Comparison of ENCODE assay signal across 17 cellular contexts in the genomic region with DNA sequence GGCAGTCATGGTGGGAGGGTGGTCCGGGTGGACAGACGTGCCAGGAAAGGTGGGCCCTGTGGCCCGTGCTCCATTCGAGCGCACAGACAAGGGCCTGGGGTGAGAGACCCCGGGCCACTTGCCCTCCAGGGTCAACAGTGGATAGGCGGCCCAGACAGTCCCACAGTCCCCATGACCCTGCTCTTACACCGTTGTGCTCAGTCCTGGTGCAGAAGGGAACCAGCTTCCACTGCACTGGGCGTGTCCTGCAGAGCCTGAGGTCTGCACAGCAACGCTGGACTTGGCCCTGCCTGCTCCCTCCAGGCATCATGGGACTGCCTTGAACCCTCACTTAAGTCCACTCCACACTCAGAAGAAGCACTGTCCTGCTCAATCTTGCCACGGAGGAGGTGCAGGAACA. TPM values are rescaled to one million over a fixed set of nuclear protein-coding genes. Genes with fewer than 3 reads are reported as not detected.
DNase-seq lines count a peak whose midpoint lies in the region; ATAC-seq and TF ChIP-seq lines count a peak whose summit lies in the region.
"Had no signal": no experiment of that assay in that cellular context is flagged by ENCODE, and none has a peak within 500 bp of the region (broad histone marks: within the 10 kb centered on the region; RNA-seq: fewer than 3 reads in every experiment).

No MANE protein-coding gene starts in this region.

- H3K9me3 ChIP-seq in trophoblast cell (ENCODE audit: insufficient read depth, low read depth, low read length), result no peaks in the 10 kb centered on the region
- H3K9me3 ChIP-seq in upper lobe of right lung, result no peaks in the 10 kb centered on the region
- H3K9me3 ChIP-seq in CD4-positive, alpha-beta memory T cell (ENCODE audit: control insufficient read depth in 1 of 2, low read length in 2 of 2), result peaks cover 0 to 6% of the 10 kb centered on the region in 2 donors

- no peak overlapping the region for H2BK5ac ChIP-seq in trophoblast cell (ENCODE audit: low read depth, low read length, poor library complexity)

- no peaks in the 10 kb centered on the region for H3K4me1 Mint-ChIP-seq in CD4-positive, alpha-beta memory T cell
- H3K4me1 Mint-ChIP-seq: B cell; CD4-positive, CD25-positive, alpha-beta regulatory T cell had no signal

- peaks cover 4% of the 10 kb centered on the region for H3K79me2 ChIP-seq in trophoblast cell (ENCODE audit: control insufficient read depth, insufficient read depth, low read length, poor library complexity)

- H3K79me1 ChIP-seq in trophoblast cell (ENCODE audit: low read length), result no peaks in the 10 kb centered on the region

- TF ChIP-seq CTCF in RWPE1 (conservative IDR thresholded peaks at IDR 0.05; ENCODE audit: low read depth) (no peak), upper lobe of right lung (IDR thresholded peaks at IDR 0.05) (no peak)

- no peak overlapping the region for H4K12ac ChIP-seq in trophoblast cell (ENCODE audit: low read depth, low read length)

- no peak overlapping the region for H3K23ac ChIP-seq in trophoblast cell (ENCODE audit: low read length)

- H3K27me3 ChIP-seq in trophoblast cell (ENCODE audit: insufficient read depth, low read length) (no peaks in the 10 kb centered on the region), upper lobe of right lung (no peaks in the 10 kb centered on the region)
- no peaks in the 10 kb centered on the region for H3K27me3 ChIP-seq in CD4-positive, alpha-beta memory T cell (ENCODE audit: insufficient read depth, low read length)

- H2AFZ ChIP-seq in trophoblast cell (ENCODE audit: insufficient read depth, low read length, poor library complexity), result no peak overlapping the region
- H2AFZ ChIP-seq: PC-9 had no signal

- no peak overlapping the region for H4K8ac ChIP-seq in trophoblast cell (ENCODE audit: low read depth, low read length)

- H3K36me3 ChIP-seq in trophoblast cell (ENCODE audit: control insufficient read depth in 1 of 2, insufficient read depth in 2 of 2, low read length in 2 of 2) (peaks cover 19 to 22% of the 10 kb centered on the region in 2 experiments), upper lobe of right lung (peaks cover 14% of the 10 kb centered on the region)
- H3K36me3 ChIP-seq in CD4-positive, alpha-beta memory T cell (ENCODE audit: insufficient read depth, low read length), result no peaks in the 10 kb centered on the region

- peak; percentile 46 for ATAC-seq in upper lobe of right lung

- WGBS in trophoblast cell (ENCODE audit: extremely low coverage, insufficient coverage, insufficient read length), result no CpG with 5 or more reads among the region's 11 CpGs

- H3K9ac ChIP-seq in trophoblast cell (ENCODE audit: low read length), result no peak overlapping the region

- H3K4me2 ChIP-seq in trophoblast cell (ENCODE audit: low read length), result no peak overlapping the region
- H3K4me2 ChIP-seq: PC-9 had no signal

- no peak overlapping the region for H3K4me3 Mint-ChIP-seq in CD4-positive, alpha-beta memory T cell
- H3K4me3 Mint-ChIP-seq: B cell; CD4-positive, CD25-positive, alpha-beta regulatory T cell; HFFc6 had no signal

- intact Hi-C loops in upper lobe of right lung (cut with DNase I), result no loop called here
- intact Hi-C loops in CD4-positive, alpha-beta memory T cell (cut with micrococcal nuclease), result no loop called here

- no peaks in the 10 kb centered on the region for H3K27me3 Mint-ChIP-seq in CD4-positive, alpha-beta memory T cell
- H3K27me3 Mint-ChIP-seq: B cell; CD4-positive, CD25-positive, alpha-beta regulatory T cell had no signal

- no peak overlapping the region for H2BK120ac ChIP-seq in trophoblast cell (ENCODE audit: insufficient read depth, low read length, poor library complexity)

- no peak overlapping the region for H3K14ac ChIP-seq in trophoblast cell (ENCODE audit: low read length)

- H3K4me3 ChIP-seq in trophoblast cell (ENCODE audit: low read depth, low read length) (no peak overlapping the region), upper lobe of right lung (no peak overlapping the region)
- no peak overlapping the region for H3K4me3 ChIP-seq in CD4-positive, alpha-beta memory T cell (ENCODE audit: low read length in 2 of 2)
- H3K4me3 ChIP-seq: PC-9 had no signal

- no peak overlapping the region for H2AK5ac ChIP-seq in trophoblast cell (ENCODE audit: low read length)

- peak overlapping the region; percentile 43 for H3K27ac ChIP-seq in RWPE1
- H3K27ac ChIP-seq in trophoblast cell (ENCODE audit: low read depth, low read length), result no peak overlapping the region
- no peak overlapping the region for H3K27ac ChIP-seq in upper lobe of right lung
- no peak overlapping the region for H3K27ac ChIP-seq in CD4-positive, alpha-beta memory T cell (ENCODE audit: low read depth, low read length)
- H3K27ac ChIP-seq: PC-9 had no signal

- CTCF ChIA-PET in RWPE1 (lab: Yijun Ruan, JAX), result interaction anchor here (0.6 kb wide), 1 partner anchor 39 kb away, joined by 3 read pairs; no protein-coding TSS in a partner anchor
- CTCF ChIA-PET in CD4-positive, alpha-beta memory T cell (lab: Charles Lee; ENCODE audit: partially characterized antibody), result no interaction called here

- DNase-seq in RWPE1 (ENCODE audit: low spot score) (no peak), iPS-NIHi7 (ENCODE audit: extremely low spot score) (peak; percentile 7), trophoblast cell (no peak), upper lobe of right lung (peak; percentile 36), cerebellum (ENCODE audit: low spot score) (no peak), GM19240 (ENCODE audit: insufficient read length, low spot score) (no peak)
- no peak for DNase-seq in CD4-positive, alpha-beta memory T cell
- DNase-seq: CD4-positive, CD25-positive, alpha-beta regulatory T cell; EL; HFFc6; KG1; NCI-H1092 treated with DMSO at 0.1 percent for 48 hours; NCI-H2081 treated with DMSO at 0.1 percent for 48 hours; NCI-H510A treated with DMSO at 0.1 percent for 48 hours; PC-9; SHP77 treated with DMSO at 0.1 percent for 48 hours had no signal

- no peak overlapping the region for H3K4ac ChIP-seq in trophoblast cell (ENCODE audit: low read depth, low read length)

- no peak overlapping the region for H2BK12ac ChIP-seq in trophoblast cell (ENCODE audit: low read length)

- H3K9me3 Mint-ChIP-seq in CD4-positive, alpha-beta memory T cell, result peaks cover 0 to 11% (median 6%) of the 10 kb centered on the region in 8 donors
- H3K9me3 Mint-ChIP-seq: HFFc6 had no signal

- no peak overlapping the region for H3K27ac Mint-ChIP-seq in CD4-positive, alpha-beta memory T cell
- H3K27ac Mint-ChIP-seq: B cell; CD4-positive, CD25-positive, alpha-beta regulatory T cell; HFFc6 had no signal

- H3K4me1 ChIP-seq in trophoblast cell (ENCODE audit: control insufficient read depth in 1 of 2, insufficient read depth in 2 of 2, low read length in 2 of 2), result peaks cover 10 to 15% of the 10 kb centered on the region in 2 experiments
- H3K4me1 ChIP-seq in upper lobe of right lung, result peaks cover 3% of the 10 kb centered on the region
- H3K4me1 ChIP-seq in CD4-positive, alpha-beta memory T cell (ENCODE audit: insufficient read depth, low read length), result no peaks in the 10 kb centered on the region

- no peak overlapping the region for H4K91ac ChIP-seq in trophoblast cell (ENCODE audit: low read depth, low read length)

- H3K36me3 Mint-ChIP-seq in CD4-positive, alpha-beta memory T cell, result no peaks in the 10 kb centered on the region
- H3K36me3 Mint-ChIP-seq: CD4-positive, CD25-positive, alpha-beta regulatory T cell had no signal

- H3K18ac ChIP-seq in trophoblast cell (ENCODE audit: low read length), result peak overlapping the region; percentile 38

- POLR2A ChIA-PET in RWPE1 (lab: Yijun Ruan, JAX; ENCODE audit: low non-redundant PET), result no interaction called here
- POLR2A ChIA-PET in CD4-positive, alpha-beta memory T cell (lab: Charles Lee; ENCODE audit: partially characterized antibody), result no interaction called here

RNA-seq across cellular contexts. Expression of a gene that starts 52.0 kb away (rescaled TPM):
- polyA plus RNA-seq in trophoblast cell (2013), result 194 and 203 TPM in 2 replicates
- total RNA-seq in upper lobe of right lung, result 58.4 TPM
- 39.7 TPM for total RNA-seq in cerebellum
- not detected for total RNA-seq in CD4-positive, alpha-beta memory T cell
- polyA plus RNA-seq in CD4-positive, alpha-beta memory T cell, result under 1 TPM in 1 of 2 donors, not detected in 1; 0.79 TPM
- polyA plus RNA-seq: CD4-positive, CD25-positive, alpha-beta regulatory T cell had no signal

Comparison
In these comparisons a context has a peak if more than half of its experiments do, and no peak if none do; other contexts are left out.
1. DNase-seq: peak in iPS-NIHi7 (single experiment) and upper lobe of right lung (single experiment); none in RWPE1 (single experiment), trophoblast cell (0 of 2), cerebellum (single experiment), CD4-positive, alpha-beta memory T cell (0 of 5) and GM19240 (single experiment).
2. RNA of a gene that starts 52.0 kb away (total RNA-seq): 58.4 TPM in upper lobe of right lung (single experiment) and 39.7 TPM in cerebellum (single experiment); not detected in CD4-positive, alpha-beta memory T cell; every median in the first group is over 10 times any median in the second.